Comparison of ENCODE assay signal across 25 cellular contexts in genomic region chr1:45857101-45857700, GRCh38. TPM values are rescaled to one million over a fixed set of nuclear protein-coding genes. Genes with fewer than 3 reads are reported as not detected.
DNase-seq lines count a peak whose midpoint lies in the region; ATAC-seq, FAIRE-seq and TF ChIP-seq lines count a peak whose summit lies in the region.
"Had no signal": no experiment of that assay in that cellular context is flagged by ENCODE, and none has a peak within 500 bp of the region (broad histone marks: within the 10 kb centered on the region; RNA-seq: fewer than 3 reads in every experiment).

No MANE protein-coding gene starts in this region.

- POLR2A ChIA-PET in HepG2 (lab: Yijun Ruan, JAX): no interaction called here

- TF ChIP-seq POLR2A in HepG2 (IDR thresholded peaks at IDR 0.05; ENCODE audit: insufficient read depth in 1 of 2, low read depth in 2 of 2, low read length in 2 of 2) (no peak), right lobe of liver (IDR thresholded peaks at IDR 0.05) (no peak), GM12891 (IDR thresholded peaks at IDR 0.05; ENCODE audit: low read depth, low read length) (no peak)

- no peak overlapping the region for H3K4me2 ChIP-seq in HepG2 (ENCODE audit: low read depth, low read length)
- H3K4me2 ChIP-seq: BLaER1 had no signal

- no peaks in the 10 kb centered on the region for H4K20me1 ChIP-seq in HepG2 (ENCODE audit: insufficient read depth, low read length)
- H4K20me1 ChIP-seq: BLaER1 had no signal

- CTCF ChIA-PET in HepG2 (lab: Yijun Ruan, JAX; ENCODE audit: low intra/inter-chr PET ratio, low total read pairs): no interaction called here

- DNase-seq in HepG2 (ENCODE audit: low spot score) (peak; percentile 59), right lobe of liver (no peak), neural crest cell (ENCODE audit: low read depth, low spot score) (no peak), GM12891 (ENCODE audit: insufficient read length, low spot score) (no peak), NCI-H748 (lab: John Stamatoyannopoulos, UW; ENCODE audit: unreplicated experiment) (no peak), COLO829 (ENCODE audit: low spot score) (no peak)
- DNase-seq: Calu3; CD4-positive, CD25-positive, alpha-beta regulatory T cell; CD8-positive, alpha-beta T cell; COR-L47; DMS53; DMS79 treated with DMSO at 0.1 percent for 48 hours; GF-D8; GM23248; H7; HFFc6 had no signal

- BruUV-seq in HepG2 (replicated peaks; lab: Mats Ljungman, UMichigan): TSS peak; percentile 23

- TF ChIP-seq EP300 in HepG2 (IDR thresholded peaks at IDR 0.05; ENCODE audit: low read depth in 2 of 2, low read length in 2 of 2) (0 out of 4 replicates have a peak, but pooled peaks of 1 of the 2 experiments have one; percentile 16), HepG2 (CRISPR knock-in tag; IDR thresholded peaks at IDR 0.05; ENCODE audit: borderline replicate concordance) (no peak)

- TF ChIP-seq RAD21 in HepG2 (CRISPR knock-in tag; IDR thresholded peaks at IDR 0.05): no peak

- H3K27me3 ChIP-seq in HepG2 (ENCODE audit: control insufficient read depth in 1 of 2, insufficient read depth in 2 of 2, low read length in 2 of 2): no peaks in the 10 kb centered on the region
- H3K27me3 ChIP-seq in right lobe of liver: no peaks in the 10 kb centered on the region
- H3K27me3 ChIP-seq: BLaER1 had no signal

- TF ChIP-seq CTCF in HepG2 (CRISPR knock-in tag; IDR thresholded peaks at IDR 0.05) (no peak), right lobe of liver (IDR thresholded peaks at IDR 0.05) (no peak), VCaP (conservative IDR thresholded peaks at IDR 0.05) (no peak), neural crest cell (conservative IDR thresholded peaks at IDR 0.05) (no peak)

- peaks cover 6% of the 10 kb centered on the region for H3K36me3 Mint-ChIP-seq in neural crest cell (ENCODE audit: low read depth)
- H3K36me3 Mint-ChIP-seq: CD4-positive, CD25-positive, alpha-beta regulatory T cell; CD8-positive, alpha-beta T cell had no signal

- H3K9me3 Mint-ChIP-seq in neural crest cell: no peaks in the 10 kb centered on the region
- H3K9me3 Mint-ChIP-seq: HFFc6 had no signal

- H3K36me3 ChIP-seq in HepG2 (replicated peaks in 1 of 2; ENCODE audit: control insufficient read depth in 1 of 2, insufficient read depth in 2 of 2, low read length in 2 of 2) (no peaks in the 10 kb centered on the region), right lobe of liver (no peaks in the 10 kb centered on the region)
- H3K36me3 ChIP-seq: BLaER1 had no signal

- H3K4me1 ChIP-seq in HepG2 (ENCODE audit: insufficient read depth, low read length): peaks cover 19% of the 10 kb centered on the region
- H3K4me1 ChIP-seq in right lobe of liver: no peaks in the 10 kb centered on the region
- H3K4me1 ChIP-seq: BLaER1 had no signal

- intact Hi-C loops in HepG2 (cut with micrococcal nuclease; ENCODE audit: unreplicated experiment): loop anchor here (2.0 kb wide), 1 partner anchor 14 kb away; no protein-coding TSS in a partner anchor
- intact Hi-C loops in right lobe of liver (cut with DNase I): no loop called here

- no peak overlapping the region for H2AFZ ChIP-seq in HepG2 (ENCODE audit: low read length)
- H2AFZ ChIP-seq: GM23248 had no signal

- H3K4me3 ChIP-seq in HepG2 (replicated peaks in 1 of 3; ENCODE audit: insufficient read depth in 1 of 3, low read depth in 2 of 3, low read length in 3 of 3) (no peak overlapping the region; a peak in 1 of 6 replicates), right lobe of liver (no peak overlapping the region)
- H3K4me3 ChIP-seq: BLaER1, GM23248 had no signal

- peaks cover 24% of the 10 kb centered on the region for H3K4me1 Mint-ChIP-seq in neural crest cell
- H3K4me1 Mint-ChIP-seq: B cell had no signal

- H3K4me3 Mint-ChIP-seq in neural crest cell: peak overlapping the region; percentile 20
- H3K4me3 Mint-ChIP-seq: B cell; CD4-positive, CD25-positive, alpha-beta regulatory T cell; CD8-positive, alpha-beta T cell; HFFc6 had no signal

- H3K79me2 ChIP-seq in HepG2 (ENCODE audit: insufficient read depth, low read length): peaks cover 33% of the 10 kb centered on the region

- no peak overlapping the region; the same call in 1 of the 2 replicates for H3K9ac ChIP-seq in HepG2 (ENCODE audit: insufficient read depth, low read depth, low read length)
- H3K9ac ChIP-seq: BLaER1, GM23248 had no signal

- in situ Hi-C loops in HepG2 (cut with HindIII; ENCODE audit: extremely low pct_ligation_motif_present, low pct_unique_long_range_greater_than_20kb): no loop called here

- peak; percentile 76 for ATAC-seq in HepG2
- ATAC-seq in right lobe of liver: no peak
- ATAC-seq: CD8-positive, alpha-beta T cell; HCT116 had no signal

- H3K27me3 Mint-ChIP-seq in neural crest cell (ENCODE audit: low read depth): no peaks in the 10 kb centered on the region
- H3K27me3 Mint-ChIP-seq: B cell; CD4-positive, CD25-positive, alpha-beta regulatory T cell had no signal

- H3K9me3 ChIP-seq in HepG2 (ENCODE audit: low read length) (no peaks in the 10 kb centered on the region), right lobe of liver (no peaks in the 10 kb centered on the region)

- no peak for FAIRE-seq in HepG2 (lab: Jason Lieb, UNC)
- FAIRE-seq in GM12891 (lab: Jason Lieb, UNC): no peak
- FAIRE-seq: A204.1, GM19239, H1 had no signal

- no peak overlapping the region for H3K27ac Mint-ChIP-seq in neural crest cell (ENCODE audit: unreplicated experiment)
- H3K27ac Mint-ChIP-seq: B cell; CD4-positive, CD25-positive, alpha-beta regulatory T cell; CD8-positive, alpha-beta T cell; HFFc6 had no signal

- H3K27ac ChIP-seq in HepG2 (ENCODE audit: extremely low read length, insufficient read depth, low read length): peak overlapping the region; percentile 37
- no peak overlapping the region for H3K27ac ChIP-seq in right lobe of liver
- H3K27ac ChIP-seq in VCaP: peak overlapping the region; percentile 51
- H3K27ac ChIP-seq: 22Rv1, BLaER1, C4-2B, GM23248 had no signal

TF ChIP-seq in HepG2, 621 proteins besides CTCF, POLR2A, EP300 and RAD21 (continues in another document):
- TF ChIP-seq EHMT2 (IDR thresholded peaks at IDR 0.05; ENCODE audit: borderline replicate concordance, low read depth, low read length) (no peak), FOXA3 (CRISPR knock-in tag; IDR thresholded peaks at IDR 0.05) (no peak), ARHGAP35 (CRISPR knock-in tag; IDR thresholded peaks at IDR 0.05; ENCODE audit: borderline replicate concordance) (no peak), SOX13 (IDR thresholded peaks at IDR 0.05) (no peak), SOX13 (CRISPR knock-in tag; conservative IDR thresholded peaks at IDR 0.05 in 1 of 2, IDR thresholded peaks at IDR 0.05 in 1 of 2) (peak in 1 of 2 experiments; percentile 47; a peak in 1 of 4 replicates), MAF1 (CRISPR knock-in tag; IDR thresholded peaks at IDR 0.05; ENCODE audit: borderline replicate concordance) (no peak)

TF ChIP-seq in GM12891, 5 proteins besides CTCF, POLR2A, EP300 and RAD21:
- TF ChIP-seq SPI1 (IDR thresholded peaks at IDR 0.05; ENCODE audit: low read depth, low read length) (no peak), POLR2AphosphoS5 (IDR thresholded peaks at IDR 0.05; ENCODE audit: low read depth, low read length) (no peak), TAF1 (IDR thresholded peaks at IDR 0.05; ENCODE audit: low read depth, low read length) (no peak)

RNA-seq across cellular contexts. Expression of gene MAST2, which starts 53.8 kb away (rescaled TPM):
- total RNA-seq in HepG2 (2016; rRNA removed; fragmentation: Illumina TruSeq; extraction: Trizol) (14.3 and 15.3 TPM in 2 replicates), right lobe of liver (10 to 100 TPM in 5 of 6 experiments, 1 to 10 TPM in 1; 9.9 to 14.9 (median 12.3) TPM), neural crest cell (45.2 and 47.6 TPM in 2 replicates)
- total RNA-seq in HepG2 (2016; cell fraction: cytosol; rRNA removed; fragmentation: Illumina TruSeq; extraction: Trizol; ENCODE audit: low read depth): 9.9 and 10.4 TPM in 2 replicates
- total RNA-seq in HepG2 (2016; cell fraction: insoluble cytoplasmic fraction; rRNA removed; fragmentation: Illumina TruSeq; extraction: Trizol): 12.9 and 13.7 TPM in 2 replicates
- 12.0 and 14.5 TPM in 2 replicates for total RNA-seq in HepG2 (2016; cell fraction: membrane; rRNA removed; fragmentation: Illumina TruSeq; extraction: Trizol)
- 26.9 and 30.8 TPM in 2 replicates for total RNA-seq in HepG2 (2016; cell fraction: nucleus; rRNA removed; fragmentation: Illumina TruSeq; extraction: Trizol)
- polyA plus RNA-seq in HepG2 (2011; rRNA removed): 23.0 and 26.3 TPM in 2 replicates
- 15.9 and 16.5 TPM in 2 replicates for polyA plus RNA-seq in HepG2 (2011; cell fraction: cytosol; rRNA removed)
- polyA plus RNA-seq in HepG2 (2011; cell fraction: nucleus; rRNA removed): 89.7 and 90.3 TPM in 2 replicates
- 18.5 and 25.7 TPM in 2 replicates for polyA plus RNA-seq in HepG2 (2012)
- polyA plus RNA-seq in HepG2 (2016; cell fraction: cytosol; fragmentation: Illumina TruSeq; extraction: Trizol; ENCODE audit: low read depth): 2.2 and 2.3 TPM in 2 replicates
- 16.9 and 21.5 TPM in 2 replicates for polyA plus RNA-seq in HepG2 (2016; cell fraction: insoluble cytoplasmic fraction; fragmentation: Illumina TruSeq; extraction: Trizol; ENCODE audit: low read depth)
- 7.6 and 9.3 TPM in 2 replicates for polyA plus RNA-seq in HepG2 (2016; cell fraction: membrane; fragmentation: Illumina TruSeq; extraction: Trizol; ENCODE audit: low read depth)
- polyA plus RNA-seq in HepG2 (2016; cell fraction: nucleus; fragmentation: Illumina TruSeq; extraction: Trizol; ENCODE audit: insufficient read depth, low read depth): 56.2 and 67.8 TPM in 2 replicates
- polyA minus RNA-seq in HepG2 (2011; rRNA and poly(A)+ RNA removed; ENCODE audit: low replicate concordance): 58.6 and 58.9 TPM in 2 replicates
- 22.0 and 27.0 TPM in 2 replicates for polyA minus RNA-seq in HepG2 (2011; cell fraction: cytosol; rRNA and poly(A)+ RNA removed)
- 78.5 and 80.8 TPM in 2 replicates for polyA minus RNA-seq in HepG2 (2011; cell fraction: nucleus; rRNA and poly(A)+ RNA removed)
- 12.9 TPM for polyA plus RNA-seq in GM12891 (2012; ENCODE audit: low read depth, missing spikeins)

Comparison
In these comparisons a context has a peak if more than half of its experiments do, and no peak if none do; other contexts are left out.
1. H3K27ac ChIP-seq: peak in HepG2 (single experiment) and VCaP (single experiment); none in right lobe of liver (0 of 3).